In the genomic region with DNA sequence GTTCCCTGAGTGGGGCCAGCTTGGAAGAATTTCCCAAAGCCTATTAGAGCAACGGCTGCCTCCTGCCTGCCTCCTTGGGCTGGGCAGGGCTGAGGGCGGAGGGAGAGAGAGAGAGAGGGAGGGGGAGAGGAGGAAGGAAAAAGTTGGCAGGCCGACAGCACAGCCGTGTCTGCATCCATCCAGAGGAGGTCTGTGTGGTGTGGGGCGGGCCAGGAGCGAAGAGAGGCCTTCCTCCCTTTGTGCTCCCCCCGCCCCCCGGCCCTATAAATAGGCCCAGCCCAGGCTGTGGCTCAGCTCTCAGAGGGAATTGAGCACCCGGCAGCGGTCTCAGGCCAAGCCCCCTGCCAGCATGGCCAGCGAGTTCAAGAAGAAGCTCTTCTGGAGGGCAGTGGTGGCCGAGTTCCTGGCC, we compare ENCODE assay signal across 10 cellular contexts. TPM values are rescaled to one million over a fixed set of nuclear protein-coding genes. Genes with fewer than 3 reads are reported as not detected.
DNase-seq lines count a peak whose midpoint lies in the region; TF ChIP-seq lines count a peak whose summit lies in the region.
"Had no signal": no experiment of that assay in that cellular context is flagged by ENCODE, and none has a peak within 500 bp of the region (broad histone marks: within the 10 kb centered on the region; RNA-seq: fewer than 3 reads in every experiment).

A gene (plus strand): TSS at position 293 of the 409 bp plus-strand sequence. CDS start 57 bp downstream, at position 350.

- H3K4me1 Mint-ChIP-seq in activated CD4-positive, alpha-beta T cell treated with anti-CD3 and anti-CD28 coated beads, Interleukin-2, amount 10 ng/mL, durations not matched to agents 7 days and 5 days = no peaks in the 10 kb centered on the region

- H3K4me1 ChIP-seq in mucosa of rectum (ENCODE audit: control insufficient read depth in 2 of 2, insufficient read depth in 2 of 2, low read length in 2 of 2) = peaks cover 14 to 49% of the 10 kb centered on the region in 2 donors
- H3K4me1 ChIP-seq in tibial nerve = peaks cover 0 to 97% (median 31%) of the 10 kb centered on the region in 4 donors

- H3K36me3 Mint-ChIP-seq in activated CD4-positive, alpha-beta T cell treated with anti-CD3 and anti-CD28 coated beads, Interleukin-2, amount 10 ng/mL, durations not matched to agents 7 days and 5 days (ENCODE audit: low read depth) = no peaks in the 10 kb centered on the region

- H3K27me3 ChIP-seq in mucosa of rectum (ENCODE audit: control insufficient read depth in 2 of 2, insufficient read depth in 2 of 2, low read length in 2 of 2) (no peaks in the 10 kb centered on the region), tibial nerve (no peaks in the 10 kb centered on the region)

- CTCF ChIA-PET in activated CD4-positive, alpha-beta T cell treated with anti-CD3 and anti-CD28 coated beads, Interleukin-2, amount 10 ng/mL, durations not matched to agents 7 days and 5 days (lab: Charles Lee) = no interaction called here

- no peak within 1 kb of the TSS for H3K27ac Mint-ChIP-seq in activated CD4-positive, alpha-beta T cell treated with anti-CD3 and anti-CD28 coated beads, Interleukin-2, amount 10 ng/mL, durations not matched to agents 7 days and 5 days

- H3K36me3 ChIP-seq in mucosa of rectum (ENCODE audit: control insufficient read depth in 2 of 2, insufficient read depth in 2 of 2, low read length in 2 of 2) (no peaks in the 10 kb centered on the region), tibial nerve (no peaks in the 10 kb centered on the region)

- peak in 1 of 2 donors; percentile 32 for TF ChIP-seq EP300 in tibial nerve (IDR thresholded peaks at IDR 0.05)

- no peak for TF ChIP-seq CTCF in tibial nerve (IDR thresholded peaks at IDR 0.05)

- peak within 1 kb of the TSS; percentile 63 to 77 for H3K4me3 ChIP-seq in mucosa of rectum (ENCODE audit: low read length in 2 of 2)
- H3K4me3 ChIP-seq in tibial nerve = peak within 1 kb of the TSS; percentile 19 to 49 (median 26)

- H3K27me3 Mint-ChIP-seq in activated CD4-positive, alpha-beta T cell treated with anti-CD3 and anti-CD28 coated beads, Interleukin-2, amount 10 ng/mL, durations not matched to agents 7 days and 5 days = no peaks in the 10 kb centered on the region

- WGBS in tibial nerve, 2 donors = 7 to 19% methylated on average over 10 of the region's 12 CpGs

- H3K4me3 Mint-ChIP-seq in activated CD4-positive, alpha-beta T cell treated with anti-CD3 and anti-CD28 coated beads, Interleukin-2, amount 10 ng/mL, durations not matched to agents 7 days and 5 days = no peak within 1 kb of the TSS

- H3K27ac ChIP-seq in mucosa of rectum (ENCODE audit: low read depth in 2 of 2, low read length in 2 of 2) (peak within 1 kb of the TSS; percentile 63 to 65), tibial nerve (peak within 1 kb of the TSS in 3 of 4 donors; percentile 60 to 75 (median 65))

- peak within 1 kb of the TSS; percentile 56 to 69 for H3K9ac ChIP-seq in mucosa of rectum (ENCODE audit: low read depth in 1 of 2, low read length in 2 of 2)

- peak in 1 of 2 donors; percentile 46 for TF ChIP-seq POLR2A in tibial nerve (IDR thresholded peaks at IDR 0.05)

- H3K9me3 ChIP-seq in mucosa of rectum (ENCODE audit: control insufficient read depth in 2 of 2, low read length in 2 of 2) = no peaks in the 10 kb centered on the region
- no peaks in the 10 kb centered on the region for H3K9me3 ChIP-seq in tibial nerve

- POLR2A ChIA-PET in activated CD4-positive, alpha-beta T cell treated with anti-CD3 and anti-CD28 coated beads, Interleukin-2, amount 10 ng/mL, durations not matched to agents 7 days and 5 days (lab: Charles Lee) = no interaction called here

- H3K9me3 Mint-ChIP-seq in activated CD4-positive, alpha-beta T cell treated with anti-CD3 and anti-CD28 coated beads, Interleukin-2, amount 10 ng/mL, durations not matched to agents 7 days and 5 days = no peaks in the 10 kb centered on the region

- peak; percentile 71 for DNase-seq in SK-N-DZ (ENCODE audit: low spot score)
- peak; percentile 76 for DNase-seq in fibroblast of gingiva (ENCODE audit: low read depth)
- peak; percentile 42 to 61 for DNase-seq in tibial nerve (ENCODE audit: low spot score in 2 of 2)
- DNase-seq in NCI-H1417 (lab: John Stamatoyannopoulos, UW) = no peak
- no peak for DNase-seq in activated CD8-positive, alpha-beta memory T cell treated with anti-CD3 and anti-CD28 coated beads, Interleukin-2, amount 50 U/mL, for 4 hours
- no peak for DNase-seq in NCI-H2081 (lab: John Stamatoyannopoulos, UW)
- no peak for DNase-seq in activated CD4-positive, alpha-beta T cell treated with anti-CD3 and anti-CD28 coated beads, Interleukin-2, amount 10 ng/mL, durations not matched to agents 7 days and 5 days
- DNase-seq: activated CD4-positive, alpha-beta T cell treated with anti-CD3 and anti-CD28 coated beads for 48 hours; mammary epithelial cell had no signal

RNA-seq across cellular contexts. Expression of the gene that starts here (rescaled TPM):
- polyA plus RNA-seq in SK-N-DZ (2014; cell fraction: cytosol; rRNA removed) = 6.9 and 9.7 TPM in 2 replicates
- 3.7 and 8.4 TPM in 2 replicates for polyA plus RNA-seq in SK-N-DZ (2014; cell fraction: nucleus; rRNA removed)
- total RNA-seq in tibial nerve = 100 to 1,000 TPM; 352 to 818 (median 624) TPM
- total RNA-seq in activated CD4-positive, alpha-beta T cell treated with anti-CD3 and anti-CD28 coated beads, Interleukin-2, amount 10 ng/mL, durations not matched to agents 7 days and 5 days = under 1 TPM; 0.12 to 0.21 TPM

Comparison
In these comparisons a context has a peak if more than half of its experiments do, and no peak if none do; other contexts are left out.
1. RNA of the gene that starts here (total RNA-seq): 352 to 818 TPM in tibial nerve; 0.12 to 0.21 TPM in activated CD4-positive, alpha-beta T cell treated with anti-CD3 and anti-CD28 coated beads, Interleukin-2, amount 10 ng/mL, durations not matched to agents 7 days and 5 days; every median in the first group is over 100 times any median in the second.
2. DNase-seq: peak in SK-N-DZ (single experiment), fibroblast of gingiva (single experiment) and tibial nerve (2 of 2); none in NCI-H1417 (0 of 3), activated CD8-positive, alpha-beta memory T cell treated with anti-CD3 and anti-CD28 coated beads, Interleukin-2, amount 50 U/mL, for 4 hours (single experiment), NCI-H2081 (0 of 2) and activated CD4-positive, alpha-beta T cell treated with anti-CD3 and anti-CD28 coated beads, Interleukin-2, amount 10 ng/mL, durations not matched to agents 7 days and 5 days (single experiment).